ENCODE assay signal across 8 cellular contexts in the genomic region with DNA sequence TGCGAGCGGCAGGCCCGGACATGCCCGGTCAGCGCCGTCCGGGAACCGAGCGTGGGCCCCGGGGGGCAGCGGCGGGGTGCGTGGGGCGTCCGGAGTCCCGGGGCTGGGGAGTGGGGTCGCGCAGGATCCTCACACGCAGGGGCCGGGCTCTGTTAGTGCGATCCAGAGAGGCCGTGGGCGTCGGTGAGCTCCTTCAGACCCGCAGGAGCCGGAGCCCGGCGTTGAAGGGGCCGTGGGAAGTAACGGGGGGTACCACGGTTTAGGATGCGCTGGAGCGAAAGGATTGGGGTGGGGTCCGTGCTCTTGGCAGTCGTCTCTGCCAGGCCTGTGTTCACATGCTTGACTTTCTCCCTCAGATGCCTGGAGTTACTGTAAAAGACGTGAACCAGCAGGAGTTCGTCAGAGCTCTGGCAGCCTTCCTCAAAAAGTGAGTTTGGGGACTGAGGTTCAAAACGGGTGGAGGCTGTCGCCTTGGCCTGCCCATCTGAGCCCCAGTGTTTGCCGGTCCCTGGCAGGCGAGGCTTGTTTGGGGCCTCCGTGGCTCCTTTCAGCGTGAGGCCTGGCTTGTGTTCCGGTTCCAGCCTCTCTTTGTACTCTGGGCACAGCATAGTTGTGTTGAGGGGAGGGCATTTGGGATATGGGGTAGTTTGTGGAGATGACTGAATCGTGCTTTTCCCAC. TPM values are rescaled to one million over a fixed set of nuclear protein-coding genes. Genes with fewer than 3 reads are reported as not detected.
DNase-seq lines count a peak whose midpoint lies in the region; ATAC-seq and TF ChIP-seq lines count a peak whose summit lies in the region.

No MANE protein-coding gene starts in this region.

- no peak overlapping the region for H2AFZ ChIP-seq in GM23338

- H3K9me2 ChIP-seq in GM23338 (ENCODE audit: insufficient read depth) = no peaks in the 10 kb centered on the region

- peaks cover 43% of the 10 kb centered on the region for H4K20me1 ChIP-seq in GM23338 (replicated peaks; ENCODE audit: insufficient read depth)

- ATAC-seq in GM23338 = no peak
- ATAC-seq in T-cell (replicated peaks in 1 of 4) = no peak
- ATAC-seq in GM19023 (IDR thresholded peaks at IDR 0.05; ENCODE audit: unreplicated experiment) = no peak

- peaks cover 38% of the 10 kb centered on the region for H3K4me1 ChIP-seq in GM23338 (ENCODE audit: insufficient read depth)

- H3K9me3 Mint-ChIP-seq in GM23338 = peaks cover 3% of the 10 kb centered on the region; the same call in 1 of the 3 replicates
- no peaks in the 10 kb centered on the region for H3K9me3 Mint-ChIP-seq in T-cell
- no peaks in the 10 kb centered on the region for H3K9me3 Mint-ChIP-seq in nephron progenitor cell

- H3K4me2 ChIP-seq in GM23338 = peak overlapping the region; percentile 99

- H3K4me1 Mint-ChIP-seq in GM23338 (peaks cover 42% of the 10 kb centered on the region), T-cell (peaks cover 46 to 51% (median 49%) of the 10 kb centered on the region in 3 donors), nephron progenitor cell (peaks cover 43% of the 10 kb centered on the region)

- H3K36me3 Mint-ChIP-seq in GM23338 (ENCODE audit: low read depth) = peaks cover 52% of the 10 kb centered on the region
- peaks cover 36% of the 10 kb centered on the region for H3K36me3 Mint-ChIP-seq in T-cell
- peaks cover 47% of the 10 kb centered on the region for H3K36me3 Mint-ChIP-seq in nephron progenitor cell (ENCODE audit: low read depth)

- CTCF ChIA-PET in T-cell (lab: Charles Lee) = interaction anchor here in 1 of 2 donors (0.6 to 3.0 kb wide), 7 partner anchors 11 to 421 kb away, joined by 3 to 15 read pairs (median 8); no protein-coding TSS in a partner anchor

- no peak for DNase-seq in GM23338 (ENCODE audit: low spot score)
- DNase-seq in T-cell = peak in 3 of 34 experiments; percentile 14 to 18 (median 17)
- DNase-seq in epidermal melanocyte (ENCODE audit: insufficient read length, low spot score) = peak; percentile 16
- no peak for DNase-seq in nephron progenitor cell
- DNase-seq in NCI-H526 treated with DMSO at 0.1 percent for 48 hours (lab: John Stamatoyannopoulos, UW) = no peak
- DNase-seq in NCI-H446 treated with DMSO at 0.1 percent for 48 hours (lab: John Stamatoyannopoulos, UW) = no peak
- no peak for DNase-seq in SHP77 treated with DMSO at 0.1 percent for 48 hours (lab: John Stamatoyannopoulos, UW)

- H3F3A ChIP-seq in GM23338 (replicated peaks; ENCODE audit: low read depth) = peaks cover 49% of the 10 kb centered on the region

- H3K27ac Mint-ChIP-seq in GM23338 (peak overlapping the region; percentile 99), T-cell (peak overlapping the region; percentile 89 to 92), nephron progenitor cell (peak overlapping the region; percentile 94)

- peak overlapping the region; percentile 69 for H3K4me3 ChIP-seq in GM23338

- H3K4me3 Mint-ChIP-seq in GM23338 (peak overlapping the region; percentile 85), T-cell (peak overlapping the region; percentile 80 to 95 (median 93)), nephron progenitor cell (peak overlapping the region; percentile 94)

- no peak for TF ChIP-seq CTCF in GM23338 (conservative IDR thresholded peaks at IDR 0.05; ENCODE audit: low read depth in 2 of 2)
- TF ChIP-seq CTCF in nephron progenitor cell (IDR thresholded peaks at IDR 0.05) = no peak

- peaks cover 53% of the 10 kb centered on the region for H3K79me2 ChIP-seq in GM23338 (replicated peaks; ENCODE audit: insufficient read depth)

- peak overlapping the region; percentile 98 for H3K27ac ChIP-seq in GM23338 (ENCODE audit: low read depth)

- POLR2A ChIA-PET in T-cell (lab: Charles Lee) = interaction anchor here (0.6 to 1.0 kb wide), 2 partner anchors 15 kb away, joined by 3 to 5 read pairs; no protein-coding TSS in a partner anchor

- no peaks in the 10 kb centered on the region for H3K27me3 ChIP-seq in GM23338 (ENCODE audit: insufficient read depth)

- peaks cover 48% of the 10 kb centered on the region for H3K36me3 ChIP-seq in GM23338 (ENCODE audit: insufficient read depth)

- H3K27me3 Mint-ChIP-seq in GM23338 (ENCODE audit: insufficient read depth, low read depth, poor library complexity) (peaks cover 28% of the 10 kb centered on the region), T-cell (no peaks in the 10 kb centered on the region), nephron progenitor cell (ENCODE audit: low read depth, poor library complexity) (peaks cover 29% of the 10 kb centered on the region)

TF ChIP-seq in GM23338, 12 proteins besides CTCF, POLR2A, EP300 and RAD21 (continues in another document):
- TF ChIP-seq, protein P1, sequence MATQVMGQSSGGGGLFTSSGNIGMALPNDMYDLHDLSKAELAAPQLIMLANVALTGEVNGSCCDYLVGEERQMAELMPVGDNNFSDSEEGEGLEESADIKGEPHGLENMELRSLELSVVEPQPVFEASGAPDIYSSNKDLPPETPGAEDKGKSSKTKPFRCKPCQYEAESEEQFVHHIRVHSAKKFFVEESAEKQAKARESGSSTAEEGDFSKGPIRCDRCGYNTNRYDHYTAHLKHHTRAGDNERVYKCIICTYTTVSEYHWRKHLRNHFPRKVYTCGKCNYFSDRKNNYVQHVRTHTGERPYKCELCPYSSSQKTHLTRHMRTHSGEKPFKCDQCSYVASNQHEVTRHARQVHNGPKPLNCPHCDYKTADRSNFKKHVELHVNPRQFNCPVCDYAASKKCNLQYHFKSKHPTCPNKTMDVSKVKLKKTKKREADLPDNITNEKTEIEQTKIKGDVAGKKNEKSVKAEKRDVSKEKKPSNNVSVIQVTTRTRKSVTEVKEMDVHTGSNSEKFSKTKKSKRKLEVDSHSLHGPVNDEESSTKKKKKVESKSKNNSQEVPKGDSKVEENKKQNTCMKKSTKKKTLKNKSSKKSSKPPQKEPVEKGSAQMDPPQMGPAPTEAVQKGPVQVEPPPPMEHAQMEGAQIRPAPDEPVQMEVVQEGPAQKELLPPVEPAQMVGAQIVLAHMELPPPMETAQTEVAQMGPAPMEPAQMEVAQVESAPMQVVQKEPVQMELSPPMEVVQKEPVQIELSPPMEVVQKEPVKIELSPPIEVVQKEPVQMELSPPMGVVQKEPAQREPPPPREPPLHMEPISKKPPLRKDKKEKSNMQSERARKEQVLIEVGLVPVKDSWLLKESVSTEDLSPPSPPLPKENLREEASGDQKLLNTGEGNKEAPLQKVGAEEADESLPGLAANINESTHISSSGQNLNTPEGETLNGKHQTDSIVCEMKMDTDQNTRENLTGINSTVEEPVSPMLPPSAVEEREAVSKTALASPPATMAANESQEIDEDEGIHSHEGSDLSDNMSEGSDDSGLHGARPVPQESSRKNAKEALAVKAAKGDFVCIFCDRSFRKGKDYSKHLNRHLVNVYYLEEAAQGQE (IDR thresholded peaks at IDR 0.05; ENCODE audit: unreplicated experiment) = no peak
- TF ChIP-seq EZH2phosphoT487 (IDR thresholded peaks at IDR 0.05; ENCODE audit: unreplicated experiment) (no peak), ZNF331 (CRISPR knock-in tag; IDR thresholded peaks at IDR 0.05; ENCODE audit: low read depth) (no peak)

RNA-seq across cellular contexts. Expression of gene RPS19, which starts 0.5 kb away (rescaled TPM):
- total RNA-seq in GM23338 (2014; rRNA removed; shearing (Covaris generic)) = 631 and 1,798 TPM in 2 replicates
- polyA plus RNA-seq in GM23338 (2016; fragmentation: Nextera tagmentation; extraction: Ambion mirVana) = 4,053 and 4,073 TPM in 2 replicates
- 1,000 to 10,000 TPM; 3,043 to 4,286 (median 3,822) TPM for total RNA-seq in T-cell

RNA-seq across cellular contexts. Expression of gene DMRTC2, which starts 15.7 kb away (rescaled TPM):
- total RNA-seq in GM23338 (2014; rRNA removed; shearing (Covaris generic)) = 0.21 TPM in 1 of 2 replicates, not detected in the other
- not detected in 2 replicates for polyA plus RNA-seq in GM23338 (2016; fragmentation: Nextera tagmentation; extraction: Ambion mirVana)
- total RNA-seq in T-cell = not detected

RNA-seq across cellular contexts. Expression of gene LYPD4, which starts 16.1 kb away (rescaled TPM):
- not detected in 2 replicates for total RNA-seq in GM23338 (2014; rRNA removed; shearing (Covaris generic))
- not detected in 2 replicates for polyA plus RNA-seq in GM23338 (2016; fragmentation: Nextera tagmentation; extraction: Ambion mirVana)
- total RNA-seq in T-cell = not detected

RNA-seq across cellular contexts. Expression of gene CD79A, which starts 16.5 kb away (rescaled TPM):
- not detected in 2 replicates for total RNA-seq in GM23338 (2014; rRNA removed; shearing (Covaris generic))
- 0.27 and 0.47 TPM in 2 replicates for polyA plus RNA-seq in GM23338 (2016; fragmentation: Nextera tagmentation; extraction: Ambion mirVana)
- 10 to 100 TPM; 15.9 to 51.1 (median 19.0) TPM for total RNA-seq in T-cell

RNA-seq across cellular contexts. Expression of gene ARHGEF1, which starts 22.4 kb away (rescaled TPM):
- 36.8 and 44.7 TPM in 2 replicates for total RNA-seq in GM23338 (2014; rRNA removed; shearing (Covaris generic))
- 41.3 and 50.8 TPM in 2 replicates for polyA plus RNA-seq in GM23338 (2016; fragmentation: Nextera tagmentation; extraction: Ambion mirVana)
- total RNA-seq in T-cell = 1,000 to 10,000 TPM; 1,130 to 1,360 (median 1,288) TPM
